Comparison of ENCODE assay signal across 1 cellular context in genomic region chr12:100329800-100330199, GRCh38.
TF ChIP-seq lines count a peak whose summit lies in the region.

No MANE protein-coding gene starts in this region.

TF ChIP-seq in HepG2, 621 proteins besides CTCF, POLR2A, EP300 and RAD21 (continued from another document):
- TF ChIP-seq MLX (CRISPR knock-in tag; IDR thresholded peaks at IDR 0.05) (no peak), MAFK (conservative IDR thresholded peaks at IDR 0.05 in 1 of 2, IDR thresholded peaks at IDR 0.05 in 1 of 2; ENCODE audit: low read length in 2 of 2) (no peak), SAP130 (CRISPR knock-in tag; IDR thresholded peaks at IDR 0.05; ENCODE audit: low read depth) (no peak), ZNF446 (CRISPR knock-in tag; IDR thresholded peaks at IDR 0.05) (no peak), EZH2 (conservative IDR thresholded peaks at IDR 0.05; ENCODE audit: low read depth, low read length) (no peak), ZNF326 (CRISPR knock-in tag; IDR thresholded peaks at IDR 0.05; ENCODE audit: borderline replicate concordance) (no peak), TBP (CRISPR knock-in tag; IDR thresholded peaks at IDR 0.05) (no peak), THAP7 (CRISPR knock-in tag; IDR thresholded peaks at IDR 0.05) (no peak), ZKSCAN1 (IDR thresholded peaks at IDR 0.05; ENCODE audit: low read length) (no peak), KAT7 (CRISPR knock-in tag; IDR thresholded peaks at IDR 0.05; ENCODE audit: borderline replicate concordance) (no peak)
